Comparison of ENCODE assay signal across 8 cellular contexts in the genomic region with DNA sequence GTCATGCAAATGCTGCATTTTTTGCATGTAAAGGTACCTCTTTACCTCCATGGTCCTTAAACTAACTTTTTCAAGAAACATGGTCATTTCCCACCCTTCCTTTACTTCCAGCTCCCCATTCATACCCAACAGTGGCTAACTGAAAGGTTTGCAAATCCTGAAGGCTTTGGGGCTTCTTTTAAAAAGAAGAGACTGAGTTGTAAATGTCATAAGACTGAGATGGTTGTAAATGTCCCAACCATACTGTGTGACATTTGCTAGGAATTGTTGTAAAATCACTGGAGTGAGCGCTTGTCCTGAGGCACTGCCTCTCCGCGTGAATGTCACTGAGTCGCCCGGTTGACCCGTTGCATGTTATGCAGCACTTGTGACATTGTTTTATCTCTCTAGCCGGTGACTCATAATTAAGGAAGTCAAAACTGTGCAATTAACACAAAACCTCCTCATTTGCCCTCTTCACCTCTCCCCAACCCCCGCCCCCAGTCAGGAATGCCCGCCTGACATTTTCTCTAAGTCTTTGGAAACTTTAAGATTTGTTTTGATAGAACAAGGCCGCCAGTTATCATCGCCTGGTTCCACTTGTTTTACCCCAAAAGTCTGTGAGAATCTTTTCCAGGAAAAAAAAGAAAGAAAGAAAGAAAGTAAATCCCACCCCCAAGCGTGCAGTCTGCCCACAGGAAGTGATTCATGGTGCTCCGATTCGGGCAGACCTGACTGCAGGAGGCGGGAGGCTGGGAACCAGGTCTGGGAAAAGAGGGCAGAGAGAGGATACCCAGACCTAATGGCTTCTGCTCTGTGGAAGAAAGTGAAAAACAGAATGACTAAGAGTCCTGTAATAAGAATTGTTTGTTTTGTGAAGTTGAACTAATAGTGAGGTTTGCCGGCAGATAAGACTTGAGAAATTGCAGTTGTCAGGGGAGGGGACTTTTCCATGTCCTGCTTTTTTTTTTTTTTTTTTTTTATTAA.
DNase-seq lines count a peak whose midpoint lies in the region; ATAC-seq and TF ChIP-seq lines count a peak whose summit lies in the region.

No MANE protein-coding gene starts in this region.

- H3K27ac Mint-ChIP-seq in activated CD4-positive, alpha-beta T cell treated with anti-CD3 and anti-CD28 coated beads, Interleukin-2, amount 10 ng/mL, durations not matched to agents 24 days and 14 days = peak overlapping the region; percentile 86
- peak overlapping the region in 2 of 10 donors; percentile 51 to 63 for H3K27ac Mint-ChIP-seq in naive thymus-derived CD8-positive, alpha-beta T cell

- no peaks in the 10 kb centered on the region for H3K9me3 Mint-ChIP-seq in activated CD4-positive, alpha-beta T cell treated with anti-CD3 and anti-CD28 coated beads, Interleukin-2, amount 10 ng/mL, durations not matched to agents 24 days and 14 days
- no peaks in the 10 kb centered on the region for H3K9me3 Mint-ChIP-seq in naive thymus-derived CD8-positive, alpha-beta T cell

- no peaks in the 10 kb centered on the region for H4K20me1 ChIP-seq in MM.1S (ENCODE audit: insufficient read depth, low read length)

- H3K36me3 ChIP-seq in vagina (no peaks in the 10 kb centered on the region), MM.1S (replicated peaks; ENCODE audit: insufficient read depth, low read length) (no peaks in the 10 kb centered on the region)

- TF ChIP-seq CTCF in vagina (IDR thresholded peaks at IDR 0.05) (no peak), MM.1S (IDR thresholded peaks at IDR 0.05; ENCODE audit: low read length) (no peak)

- POLR2A ChIA-PET in naive thymus-derived CD8-positive, alpha-beta T cell (lab: Charles Lee) = interaction anchor here (0.9 kb wide), 1 partner anchor 31 kb away, joined by 7 read pairs; no protein-coding TSS in a partner anchor

- H2AFZ ChIP-seq in MM.1S (ENCODE audit: low read length) = no peak overlapping the region

- no peaks in the 10 kb centered on the region for H3K27me3 ChIP-seq in vagina
- no peaks in the 10 kb centered on the region for H3K27me3 ChIP-seq in MM.1S (replicated peaks; ENCODE audit: insufficient read depth, low read length)

- ATAC-seq in naive thymus-derived CD8-positive, alpha-beta T cell = peak in 1 of 2 donors; percentile 31

- H3K9me3 ChIP-seq in vagina (no peaks in the 10 kb centered on the region), MM.1S (replicated peaks; ENCODE audit: insufficient read depth, low read length) (no peaks in the 10 kb centered on the region)

- H3K27ac ChIP-seq in epithelial cell of prostate (peak overlapping the region; percentile 93), vagina (peak overlapping the region; percentile 87), MM.1S (ENCODE audit: low read length) (no peak overlapping the region)

- H3K79me2 ChIP-seq in MM.1S (ENCODE audit: low read length) = peaks cover 3% of the 10 kb centered on the region; the same call in 1 of the 2 replicates

- no peak overlapping the region for H3K9ac ChIP-seq in MM.1S (ENCODE audit: low read length)

- H3K27me3 Mint-ChIP-seq in activated CD4-positive, alpha-beta T cell treated with anti-CD3 and anti-CD28 coated beads, Interleukin-2, amount 10 ng/mL, durations not matched to agents 24 days and 14 days = no peaks in the 10 kb centered on the region
- peaks cover 0 to 1% (median 0%) of the 10 kb centered on the region in 5 donors for H3K27me3 Mint-ChIP-seq in naive thymus-derived CD8-positive, alpha-beta T cell

- H3K4me2 ChIP-seq in MM.1S (ENCODE audit: low read depth, low read length) = no peak overlapping the region

- H3K9me2 ChIP-seq in MM.1S (replicated peaks; ENCODE audit: insufficient read depth, low read length) = no peaks in the 10 kb centered on the region

- intact Hi-C loops in activated CD4-positive, alpha-beta T cell treated with anti-CD3 and anti-CD28 coated beads, Interleukin-2, amount 10 ng/mL, durations not matched to agents 24 days and 14 days (cut with micrococcal nuclease) = loop anchor here (1.0 to 5.0 kb wide), 6 partner anchors 15 to 83 kb away; a partner anchor contains a TSS
- intact Hi-C loops in vagina (cut with DNase I) = no loop called here

- H3F3A ChIP-seq in MM.1S (ENCODE audit: insufficient read depth, low read length) = no peaks in the 10 kb centered on the region

- H3K4me3 ChIP-seq in vagina (peak overlapping the region in 1 of 2 donors; percentile 9), MM.1S (ENCODE audit: low read length) (no peak overlapping the region)

- peaks cover 27% of the 10 kb centered on the region for H3K36me3 Mint-ChIP-seq in activated CD4-positive, alpha-beta T cell treated with anti-CD3 and anti-CD28 coated beads, Interleukin-2, amount 10 ng/mL, durations not matched to agents 24 days and 14 days (ENCODE audit: low read depth)
- H3K36me3 Mint-ChIP-seq in naive thymus-derived CD8-positive, alpha-beta T cell = no peaks in the 10 kb centered on the region

- TF ChIP-seq POLR2A in vagina (IDR thresholded peaks at IDR 0.05) = no peak

- H3K4me3 Mint-ChIP-seq in activated CD4-positive, alpha-beta T cell treated with anti-CD3 and anti-CD28 coated beads, Interleukin-2, amount 10 ng/mL, durations not matched to agents 24 days and 14 days = peak overlapping the region; percentile 73
- peak overlapping the region in 9 of 10 donors; percentile 8 to 55 (median 45) for H3K4me3 Mint-ChIP-seq in naive thymus-derived CD8-positive, alpha-beta T cell

- peak; percentile 87 for DNase-seq in CD1c-positive myeloid dendritic cell (ENCODE audit: extremely low spot score)
- peak; percentile 74 for DNase-seq in HuH-7.5 (ENCODE audit: low spot score)
- peak; percentile 80 for DNase-seq in activated CD4-positive, alpha-beta T cell treated with anti-CD3 and anti-CD28 coated beads, Interleukin-2, amount 10 ng/mL, durations not matched to agents 24 days and 14 days
- peak; percentile 93 for DNase-seq in epithelial cell of prostate (ENCODE audit: low read depth, low spot score)
- no peak for DNase-seq in naive thymus-derived CD8-positive, alpha-beta T cell
- no peak for DNase-seq in vagina (ENCODE audit: extremely low spot score in 2 of 2)
- DNase-seq in DMS 273 (lab: John Stamatoyannopoulos, UW; ENCODE audit: unreplicated experiment) = no peak
- no peak for DNase-seq in MM.1S

- H3K4me1 ChIP-seq in vagina = peaks cover 72% of the 10 kb centered on the region
- H3K4me1 ChIP-seq in MM.1S (ENCODE audit: low read length) = no peaks in the 10 kb centered on the region

- peaks cover 68% of the 10 kb centered on the region for H3K4me1 Mint-ChIP-seq in activated CD4-positive, alpha-beta T cell treated with anti-CD3 and anti-CD28 coated beads, Interleukin-2, amount 10 ng/mL, durations not matched to agents 24 days and 14 days
- H3K4me1 Mint-ChIP-seq in naive thymus-derived CD8-positive, alpha-beta T cell = peaks cover 32 to 82% (median 53%) of the 10 kb centered on the region in 4 donors

Comparison
In these comparisons a context has a peak if more than half of its experiments do, and no peak if none do; other contexts are left out.
1. DNase-seq: peak in CD1c-positive myeloid dendritic cell (single experiment), HuH-7.5 (single experiment), activated CD4-positive, alpha-beta T cell treated with anti-CD3 and anti-CD28 coated beads, Interleukin-2, amount 10 ng/mL, durations not matched to agents 24 days and 14 days (single experiment) and epithelial cell of prostate (single experiment); none in naive thymus-derived CD8-positive, alpha-beta T cell (0 of 10), vagina (0 of 2), DMS 273 (single experiment) and MM.1S (single experiment).